4 cellular contexts compared by ENCODE assay signal in the genomic region with DNA sequence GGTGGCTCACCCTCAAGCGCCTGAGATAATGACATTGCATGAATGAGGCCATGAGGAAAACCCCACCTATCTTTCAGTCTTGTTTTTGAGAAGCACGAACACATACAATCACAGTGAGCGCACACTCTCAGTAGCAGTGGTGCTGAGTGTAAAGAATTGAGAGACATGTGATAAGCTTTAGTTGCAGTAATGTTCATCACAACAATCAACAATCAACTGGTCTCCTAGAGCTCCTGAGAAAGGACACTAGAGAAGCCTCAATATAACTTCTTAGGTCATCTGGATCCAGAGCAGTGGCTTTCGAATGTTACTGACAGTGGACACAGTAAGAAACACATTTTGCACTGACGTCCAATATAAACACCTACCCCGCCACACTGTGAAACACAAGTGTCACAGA.
"Had no signal": no experiment of that assay in that cellular context is flagged by ENCODE, and none has a peak within 500 bp of the region (broad histone marks: within the 10 kb centered on the region; RNA-seq: fewer than 3 reads in every experiment).

No MANE protein-coding gene starts in this region.

- H3K9me3 Mint-ChIP-seq: GM23338, H9 had no signal

- DNase-seq: H9, HCEC 1CT, IMR-90 had no signal

- H3K4me3 ChIP-seq: GM23338 had no signal

- ATAC-seq: GM23338 had no signal

- H3K27ac Mint-ChIP-seq: GM23338, H9 had no signal

- H3K4me3 Mint-ChIP-seq: GM23338, H9 had no signal

- H3K4me1 Mint-ChIP-seq: GM23338, H9 had no signal
